1 cellular context compared by ENCODE assay signal in the genomic region with DNA sequence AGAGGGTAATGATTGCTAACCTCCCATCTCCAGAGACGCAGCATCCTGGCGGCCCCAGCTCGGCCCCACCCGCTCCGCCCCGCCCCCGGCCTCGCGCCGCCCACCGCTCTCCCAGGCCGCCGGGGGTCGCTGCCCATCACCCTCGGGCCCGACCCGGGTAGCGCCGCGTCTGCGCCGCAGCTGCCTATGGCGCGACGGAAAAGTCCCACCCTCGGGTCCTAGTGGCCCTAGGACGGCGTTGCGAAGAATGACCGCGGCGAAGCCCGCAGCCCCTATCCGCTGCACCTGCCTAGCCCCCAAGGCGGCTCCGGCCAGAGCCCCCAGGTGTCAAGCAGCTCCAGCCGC.
TF ChIP-seq lines count a peak whose summit lies in the region.

No MANE protein-coding gene starts in this region.

TF ChIP-seq in HepG2, 621 proteins besides CTCF, POLR2A, EP300 and RAD21 (continued from another document):
- TF ChIP-seq, protein P1, sequence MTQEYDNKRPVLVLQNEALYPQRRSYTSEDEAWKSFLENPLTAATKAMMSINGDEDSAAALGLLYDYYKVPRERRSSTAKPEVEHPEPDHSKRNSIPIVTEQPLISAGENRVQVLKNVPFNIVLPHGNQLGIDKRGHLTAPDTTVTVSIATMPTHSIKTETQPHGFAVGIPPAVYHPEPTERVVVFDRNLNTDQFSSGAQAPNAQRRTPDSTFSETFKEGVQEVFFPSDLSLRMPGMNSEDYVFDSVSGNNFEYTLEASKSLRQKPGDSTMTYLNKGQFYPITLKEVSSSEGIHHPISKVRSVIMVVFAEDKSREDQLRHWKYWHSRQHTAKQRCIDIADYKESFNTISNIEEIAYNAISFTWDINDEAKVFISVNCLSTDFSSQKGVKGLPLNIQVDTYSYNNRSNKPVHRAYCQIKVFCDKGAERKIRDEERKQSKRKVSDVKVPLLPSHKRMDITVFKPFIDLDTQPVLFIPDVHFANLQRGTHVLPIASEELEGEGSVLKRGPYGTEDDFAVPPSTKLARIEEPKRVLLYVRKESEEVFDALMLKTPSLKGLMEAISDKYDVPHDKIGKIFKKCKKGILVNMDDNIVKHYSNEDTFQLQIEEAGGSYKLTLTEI (CRISPR knock-in tag; conservative IDR thresholded peaks at IDR 0.05): no peak
- TF ChIP-seq, protein P2, sequence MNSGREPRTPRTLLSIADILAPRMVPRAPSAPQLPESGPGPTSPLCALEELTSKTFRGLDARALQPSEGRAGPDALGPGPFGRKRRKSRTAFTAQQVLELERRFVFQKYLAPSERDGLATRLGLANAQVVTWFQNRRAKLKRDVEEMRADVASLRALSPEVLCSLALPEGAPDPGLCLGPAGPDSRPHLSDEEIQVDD (CRISPR knock-in tag; IDR thresholded peaks at IDR 0.05; ENCODE audit: borderline replicate concordance): peak; percentile 80; the same call in 1 of the 2 replicates
- TF ChIP-seq TOE1 (CRISPR knock-in tag; IDR thresholded peaks at IDR 0.05) (0 out of 2 replicates have a peak, but pooled peaks have one; percentile 41), MXI1 (IDR thresholded peaks at IDR 0.05; ENCODE audit: borderline replicate concordance, low read depth, low read length) (peak; percentile 21; the same call in 1 of the 3 replicates), CBX1 (IDR thresholded peaks at IDR 0.05; ENCODE audit: low read depth) (peak; percentile 2), SMAD9 (CRISPR knock-in tag; IDR thresholded peaks at IDR 0.05) (0 out of 2 replicates have a peak, but pooled peaks have one; percentile 81), GATAD2A (CRISPR knock-in tag; IDR thresholded peaks at IDR 0.05) (peak; percentile 8; the same call in 1 of the 2 replicates), SKI (IDR thresholded peaks at IDR 0.05; ENCODE audit: partially characterized antibody) (peak; percentile 38), IKZF4 (CRISPR knock-in tag; IDR thresholded peaks at IDR 0.05; ENCODE audit: borderline replicate concordance, low read depth, not compliant biosample characterization) (peak; percentile 42), PCBP1 (IDR thresholded peaks at IDR 0.05; ENCODE audit: borderline replicate concordance, low read depth, low read length) (0 out of 2 replicates have a peak, but pooled peaks have one; percentile 45), ZNF773 (CRISPR knock-in tag; IDR thresholded peaks at IDR 0.05; ENCODE audit: borderline replicate concordance) (no peak), NCOR1 (IDR thresholded peaks at IDR 0.05; ENCODE audit: borderline replicate concordance, low read length) (no peak), ZNF451 (CRISPR knock-in tag; IDR thresholded peaks at IDR 0.05) (peak; percentile 63; the same call in 1 of the 2 replicates), MEIS2 (CRISPR knock-in tag; IDR thresholded peaks at IDR 0.05) (peak; percentile 72), SP1 (IDR thresholded peaks at IDR 0.05) (no peak), SP1 (CRISPR knock-in tag; IDR thresholded peaks at IDR 0.05) (peak; percentile 55; the same call in 1 of the 2 replicates), ZNF747 (CRISPR knock-in tag; IDR thresholded peaks at IDR 0.05; ENCODE audit: borderline replicate concordance) (no peak), ZNF335 (CRISPR knock-in tag; IDR thresholded peaks at IDR 0.05) (0 out of 2 replicates have a peak, but pooled peaks have one; percentile 10), PAX8 (CRISPR knock-in tag; IDR thresholded peaks at IDR 0.05; ENCODE audit: borderline replicate concordance) (0 out of 2 replicates have a peak, but pooled peaks have one; percentile 4), SP5 (CRISPR knock-in tag; IDR thresholded peaks at IDR 0.05; ENCODE audit: borderline replicate concordance, low read depth) (peak; percentile 14; the same call in 1 of the 2 replicates), ZNF446 (CRISPR knock-in tag; IDR thresholded peaks at IDR 0.05) (peak; percentile 83; the same call in 1 of the 2 replicates), ZNF430 (CRISPR knock-in tag; IDR thresholded peaks at IDR 0.05) (no peak)
- TF ChIP-seq, protein P3, sequence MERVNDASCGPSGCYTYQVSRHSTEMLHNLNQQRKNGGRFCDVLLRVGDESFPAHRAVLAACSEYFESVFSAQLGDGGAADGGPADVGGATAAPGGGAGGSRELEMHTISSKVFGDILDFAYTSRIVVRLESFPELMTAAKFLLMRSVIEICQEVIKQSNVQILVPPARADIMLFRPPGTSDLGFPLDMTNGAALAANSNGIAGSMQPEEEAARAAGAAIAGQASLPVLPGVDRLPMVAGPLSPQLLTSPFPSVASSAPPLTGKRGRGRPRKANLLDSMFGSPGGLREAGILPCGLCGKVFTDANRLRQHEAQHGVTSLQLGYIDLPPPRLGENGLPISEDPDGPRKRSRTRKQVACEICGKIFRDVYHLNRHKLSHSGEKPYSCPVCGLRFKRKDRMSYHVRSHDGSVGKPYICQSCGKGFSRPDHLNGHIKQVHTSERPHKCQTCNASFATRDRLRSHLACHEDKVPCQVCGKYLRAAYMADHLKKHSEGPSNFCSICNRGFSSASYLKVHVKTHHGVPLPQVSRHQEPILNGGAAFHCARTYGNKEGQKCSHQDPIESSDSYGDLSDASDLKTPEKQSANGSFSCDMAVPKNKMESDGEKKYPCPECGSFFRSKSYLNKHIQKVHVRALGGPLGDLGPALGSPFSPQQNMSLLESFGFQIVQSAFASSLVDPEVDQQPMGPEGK (CRISPR knock-in tag; IDR thresholded peaks at IDR 0.05): peak; percentile 52; the same call in 1 of the 2 replicates
- TF ChIP-seq, protein P4, sequence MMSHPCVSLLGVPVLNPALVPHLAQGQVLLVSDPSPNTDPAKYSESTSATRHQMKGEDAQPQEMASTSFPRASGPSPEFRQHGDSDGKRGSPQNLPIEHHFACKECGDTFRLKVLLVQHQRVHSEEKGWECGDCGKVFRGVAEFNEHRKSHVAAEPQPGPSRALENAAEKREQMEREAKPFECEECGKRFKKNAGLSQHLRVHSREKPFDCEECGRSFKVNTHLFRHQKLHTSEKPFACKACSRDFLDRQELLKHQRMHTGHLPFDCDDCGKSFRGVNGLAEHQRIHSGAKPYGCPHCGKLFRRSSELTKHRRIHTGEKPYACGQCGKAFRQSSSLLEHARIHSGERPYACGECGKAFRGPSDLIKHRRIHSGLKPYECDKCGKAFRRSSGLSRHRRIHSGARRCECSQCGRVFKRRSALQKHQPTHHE (CRISPR knock-in tag; IDR thresholded peaks at IDR 0.05; ENCODE audit: borderline replicate concordance): no peak
- TF ChIP-seq, protein P5, sequence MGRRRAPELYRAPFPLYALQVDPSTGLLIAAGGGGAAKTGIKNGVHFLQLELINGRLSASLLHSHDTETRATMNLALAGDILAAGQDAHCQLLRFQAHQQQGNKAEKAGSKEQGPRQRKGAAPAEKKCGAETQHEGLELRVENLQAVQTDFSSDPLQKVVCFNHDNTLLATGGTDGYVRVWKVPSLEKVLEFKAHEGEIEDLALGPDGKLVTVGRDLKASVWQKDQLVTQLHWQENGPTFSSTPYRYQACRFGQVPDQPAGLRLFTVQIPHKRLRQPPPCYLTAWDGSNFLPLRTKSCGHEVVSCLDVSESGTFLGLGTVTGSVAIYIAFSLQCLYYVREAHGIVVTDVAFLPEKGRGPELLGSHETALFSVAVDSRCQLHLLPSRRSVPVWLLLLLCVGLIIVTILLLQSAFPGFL (CRISPR knock-in tag; IDR thresholded peaks at IDR 0.05): no peak
- TF ChIP-seq, protein P6, sequence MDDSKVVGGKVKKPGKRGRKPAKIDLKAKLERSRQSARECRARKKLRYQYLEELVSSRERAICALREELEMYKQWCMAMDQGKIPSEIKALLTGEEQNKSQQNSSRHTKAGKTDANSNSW (CRISPR knock-in tag; IDR thresholded peaks at IDR 0.05; ENCODE audit: borderline replicate concordance): 0 out of 2 replicates have a peak, but pooled peaks have one; percentile 90
